ENCODE assay signal across 10 cellular contexts in genomic region chr9:91395553-91396470, GRCh38. TPM values are rescaled to one million over a fixed set of nuclear protein-coding genes. Genes with fewer than 3 reads are reported as not detected.
DNase-seq lines count a peak whose midpoint lies in the region; ATAC-seq and TF ChIP-seq lines count a peak whose summit lies in the region.
"Had no signal": no experiment of that assay in that cellular context is flagged by ENCODE, and none has a peak within 500 bp of the region (broad histone marks: within the 10 kb centered on the region; RNA-seq: fewer than 3 reads in every experiment).

No MANE protein-coding gene starts in this region.

- H3K9me3 Mint-ChIP-seq in activated CD8-positive, alpha-beta memory T cell treated with anti-CD3 and anti-CD28 coated beads, Interleukin-2, amount 10 ng/mL, durations not matched to agents 7 days and 5 days (ENCODE audit: low read depth): no peaks in the 10 kb centered on the region
- no peaks in the 10 kb centered on the region for H3K9me3 Mint-ChIP-seq in stimulated activated naive B cell treated with anti-CD40 and anti-IgM and Interleukin-4, amounts not matched to agents 10 μg/mL and 1 μg/mL and 100 μg/mL, for 72 hours
- H3K9me3 Mint-ChIP-seq: CD8-positive, alpha-beta T cell had no signal

- in situ Hi-C loops in brain microvascular endothelial cell (cut with HindIII; ENCODE audit: low pct_ligation_motif_present, low sequenced_read_pairs): no loop called here

- no peak overlapping the region for H3K4me3 ChIP-seq in brain microvascular endothelial cell (ENCODE audit: low read depth, low read length)

- H3K36me3 Mint-ChIP-seq in activated CD8-positive, alpha-beta memory T cell treated with anti-CD3 and anti-CD28 coated beads, Interleukin-2, amount 10 ng/mL, durations not matched to agents 7 days and 5 days: peaks cover 3% of the 10 kb centered on the region
- peaks cover 3 to 17% of the 10 kb centered on the region in 2 donors for H3K36me3 Mint-ChIP-seq in stimulated activated naive B cell treated with anti-CD40 and anti-IgM and Interleukin-4, amounts not matched to agents 10 μg/mL and 1 μg/mL and 100 μg/mL, for 72 hours
- H3K36me3 Mint-ChIP-seq: CD8-positive, alpha-beta T cell had no signal

- peak overlapping the region; percentile 85 for H3K27ac Mint-ChIP-seq in activated CD8-positive, alpha-beta memory T cell treated with anti-CD3 and anti-CD28 coated beads, Interleukin-2, amount 10 ng/mL, durations not matched to agents 7 days and 5 days
- H3K27ac Mint-ChIP-seq in stimulated activated naive B cell treated with anti-CD40 and anti-IgM and Interleukin-4, amounts not matched to agents 10 μg/mL and 1 μg/mL and 100 μg/mL, for 72 hours: peak overlapping the region; percentile 63
- H3K27ac Mint-ChIP-seq: CD8-positive, alpha-beta T cell had no signal

- peak; percentile 81 for ATAC-seq in activated CD8-positive, alpha-beta memory T cell treated with anti-CD3 and anti-CD28 coated beads, Interleukin-2, amount 10 ng/mL, durations not matched to agents 7 days and 5 days
- ATAC-seq in stimulated activated naive B cell treated with anti-CD40 and anti-IgM and Interleukin-4, amounts not matched to agents 10 μg/mL and 1 μg/mL and 100 μg/mL, for 72 hours (replicated peaks): peak; percentile 82 to 85
- ATAC-seq: CD8-positive, alpha-beta T cell had no signal

- H3K27ac ChIP-seq in brain microvascular endothelial cell: peak overlapping the region; percentile 38

- H3K27me3 ChIP-seq in brain microvascular endothelial cell (replicated peaks): no peaks in the 10 kb centered on the region

- H3K4me3 Mint-ChIP-seq in activated CD8-positive, alpha-beta memory T cell treated with anti-CD3 and anti-CD28 coated beads, Interleukin-2, amount 10 ng/mL, durations not matched to agents 7 days and 5 days: peak overlapping the region; percentile 56
- peak overlapping the region; percentile 0 to 39 for H3K4me3 Mint-ChIP-seq in stimulated activated naive B cell treated with anti-CD40 and anti-IgM and Interleukin-4, amounts not matched to agents 10 μg/mL and 1 μg/mL and 100 μg/mL, for 72 hours
- H3K4me3 Mint-ChIP-seq: CD8-positive, alpha-beta T cell had no signal

- CTCF ChIA-PET in activated CD8-positive, alpha-beta memory T cell treated with anti-CD3 and anti-CD28 coated beads, Interleukin-2, amount 10 ng/mL, durations not matched to agents 7 days and 5 days (lab: Charles Lee): interaction anchor here (1.4 to 5.1 kb wide), 3 partner anchors 29 to 37 kb away, joined by 3 to 29 read pairs (median 6); partner anchors contain the start of gene NFIL3

- H3K36me3 ChIP-seq in brain microvascular endothelial cell (replicated peaks): no peaks in the 10 kb centered on the region

- H3K4me1 Mint-ChIP-seq in activated CD8-positive, alpha-beta memory T cell treated with anti-CD3 and anti-CD28 coated beads, Interleukin-2, amount 10 ng/mL, durations not matched to agents 7 days and 5 days: peaks cover 26% of the 10 kb centered on the region
- peaks cover 9% of the 10 kb centered on the region in 2 donors for H3K4me1 Mint-ChIP-seq in stimulated activated naive B cell treated with anti-CD40 and anti-IgM and Interleukin-4, amounts not matched to agents 10 μg/mL and 1 μg/mL and 100 μg/mL, for 72 hours

- no peak for TF ChIP-seq CTCF in brain microvascular endothelial cell (IDR thresholded peaks at IDR 0.05; ENCODE audit: low read depth, low read length, missing control alignments)

- H3K27me3 Mint-ChIP-seq in activated CD8-positive, alpha-beta memory T cell treated with anti-CD3 and anti-CD28 coated beads, Interleukin-2, amount 10 ng/mL, durations not matched to agents 7 days and 5 days: no peaks in the 10 kb centered on the region
- H3K27me3 Mint-ChIP-seq in stimulated activated naive B cell treated with anti-CD40 and anti-IgM and Interleukin-4, amounts not matched to agents 10 μg/mL and 1 μg/mL and 100 μg/mL, for 72 hours: no peaks in the 10 kb centered on the region

- peak; percentile 53 for DNase-seq in activated CD8-positive, alpha-beta memory T cell treated with anti-CD3 and anti-CD28 coated beads, Interleukin-2, amount 10 ng/mL, durations not matched to agents 7 days and 5 days
- DNase-seq in activated CD8-positive, alpha-beta memory T cell treated with anti-CD3 and anti-CD28 coated beads for 24 hours: no peak
- DNase-seq in MV-4-11 (lab: John Stamatoyannopoulos, UW): peak; percentile 93
- peak; percentile 59 for DNase-seq in brain microvascular endothelial cell
- no peak for DNase-seq in stimulated activated naive B cell treated with anti-CD40 and anti-IgM and Interleukin-4, amounts not matched to agents 10 μg/mL and 1 μg/mL and 100 μg/mL, for 72 hours
- no peak for DNase-seq in hypothalamus (lab: John Stamatoyannopoulos, UW)
- DNase-seq in superior temporal gyrus (ENCODE audit: extremely low spot score): no peak
- DNase-seq in NCI-H1417 (lab: John Stamatoyannopoulos, UW): no peak
- DNase-seq: CD8-positive, alpha-beta T cell; NCI-H2081 treated with DMSO at 0.1 percent for 48 hours had no signal

RNA-seq across cellular contexts. Expression of gene NFIL3, which starts 27.8 kb away (rescaled TPM):
- 10 to 100 TPM; 71.1 to 87.3 TPM for total RNA-seq in activated CD8-positive, alpha-beta memory T cell treated with anti-CD3 and anti-CD28 coated beads, Interleukin-2, amount 10 ng/mL, durations not matched to agents 7 days and 5 days

RNA-seq across cellular contexts. Expression of gene AUH, which starts 34.1 kb away (rescaled TPM):
- total RNA-seq in activated CD8-positive, alpha-beta memory T cell treated with anti-CD3 and anti-CD28 coated beads, Interleukin-2, amount 10 ng/mL, durations not matched to agents 7 days and 5 days: 10 to 100 TPM; 33.5 to 36.1 TPM

Comparison
In these comparisons a context has a peak if more than half of its experiments do, and no peak if none do; other contexts are left out.
1. DNase-seq: peak in activated CD8-positive, alpha-beta memory T cell treated with anti-CD3 and anti-CD28 coated beads, Interleukin-2, amount 10 ng/mL, durations not matched to agents 7 days and 5 days (single experiment), MV-4-11 (single experiment) and brain microvascular endothelial cell (single experiment); none in activated CD8-positive, alpha-beta memory T cell treated with anti-CD3 and anti-CD28 coated beads for 24 hours (single experiment), stimulated activated naive B cell treated with anti-CD40 and anti-IgM and Interleukin-4, amounts not matched to agents 10 μg/mL and 1 μg/mL and 100 μg/mL, for 72 hours (single experiment), hypothalamus (0 of 51), superior temporal gyrus (single experiment) and NCI-H1417 (0 of 3).